ENCODE assay signal across 18 cellular contexts in genomic region chr11:253160-253885, GRCh38. TPM values are rescaled to one million over a fixed set of nuclear protein-coding genes. Genes with fewer than 3 reads are reported as not detected.
DNase-seq lines count a peak whose midpoint lies in the region; FAIRE-seq and TF ChIP-seq lines count a peak whose summit lies in the region.
"Had no signal": no experiment of that assay in that cellular context is flagged by ENCODE, and none has a peak within 500 bp of the region (broad histone marks: within the 10 kb centered on the region; RNA-seq: fewer than 3 reads in every experiment).

No MANE protein-coding gene starts in this region.

- H3K4me3 Mint-ChIP-seq in nephron progenitor cell = no peak overlapping the region

- H3K9me3 ChIP-seq in SJCRH30 (replicated peaks) = no peaks in the 10 kb centered on the region
- H3K9me3 ChIP-seq: A549, Peyer's patch had no signal

- TF ChIP-seq POLR2A in GM12891 (IDR thresholded peaks at IDR 0.05; ENCODE audit: low read depth, low read length) = no peak

- no peaks in the 10 kb centered on the region for H3K9me3 Mint-ChIP-seq in nephron progenitor cell
- H3K9me3 Mint-ChIP-seq: H9 had no signal

- peaks cover 7% of the 10 kb centered on the region for H3K27me3 Mint-ChIP-seq in nephron progenitor cell (ENCODE audit: low read depth, poor library complexity)

- peaks cover 36% of the 10 kb centered on the region for H3K36me3 Mint-ChIP-seq in nephron progenitor cell (ENCODE audit: low read depth)

- no peaks in the 10 kb centered on the region for H3K27me3 ChIP-seq in SJCRH30
- H3K27me3 ChIP-seq: Peyer's patch had no signal

- peak overlapping the region; percentile 93 for H3K27ac Mint-ChIP-seq in nephron progenitor cell

- peaks cover 36% of the 10 kb centered on the region for H3K36me3 ChIP-seq in SJCRH30

- no peak overlapping the region for H3K27ac ChIP-seq in SJCRH30
- H3K27ac ChIP-seq: A549, C4-2B, Peyer's patch had no signal

- H3K4me3 ChIP-seq in SJCRH30 = no peak overlapping the region
- H3K4me3 ChIP-seq: A549, Peyer's patch had no signal

- H3K4me1 Mint-ChIP-seq in nephron progenitor cell = peaks cover 11% of the 10 kb centered on the region

- FAIRE-seq in GM12891 (lab: Jason Lieb, UNC) = no peak
- FAIRE-seq: A549 had no signal

- DNase-seq in GM12891 (ENCODE audit: insufficient read length, low spot score) (no peak), SJCRH30 (peak; percentile 22 to 34), nephron progenitor cell (no peak), NCI-H187 (lab: John Stamatoyannopoulos, UW) (no peak), NCI-H524 (lab: John Stamatoyannopoulos, UW) (no peak)
- no peak for DNase-seq in activated naive CD4-positive, alpha-beta T cell treated with Interleukin-2 at 50 U/mL for 16 hours
- DNase-seq: COR-L47, DMS153, H9, MM.1S, NCI-H1105, NCI-H187 treated with DMSO at 0.1 percent for 48 hours, NCI-H446, NCI-H774, Peyer's patch, SIG-M5 had no signal

- TF ChIP-seq CTCF in nephron progenitor cell (IDR thresholded peaks at IDR 0.05) = no peak

- H3K4me1 ChIP-seq in SJCRH30 = no peaks in the 10 kb centered on the region
- H3K4me1 ChIP-seq: A549, Peyer's patch had no signal

TF ChIP-seq in GM12891, 5 proteins besides CTCF, POLR2A, EP300 and RAD21:
- TF ChIP-seq TAF1 (IDR thresholded peaks at IDR 0.05; ENCODE audit: low read depth, low read length) (no peak), POLR2AphosphoS5 (IDR thresholded peaks at IDR 0.05; ENCODE audit: low read depth, low read length) (peak; percentile 22; the same call in 1 of the 2 replicates), POU2F2 (IDR thresholded peaks at IDR 0.05; ENCODE audit: low read depth, low read length) (no peak), SPI1 (IDR thresholded peaks at IDR 0.05; ENCODE audit: low read depth, low read length) (no peak)

RNA-seq across cellular contexts. Expression of gene PSMD13, which starts 16.5 kb away (rescaled TPM):
- 125 TPM for polyA plus RNA-seq in GM12891 (2012; ENCODE audit: low read depth, missing spikeins)
- 127 and 131 TPM in 2 replicates for total RNA-seq in SJCRH30 (2014; rRNA removed; shearing (Covaris generic))

RNA-seq across cellular contexts. Expression of gene SIRT3, which starts 17.2 kb away (rescaled TPM):
- 17.3 TPM for polyA plus RNA-seq in GM12891 (2012; ENCODE audit: low read depth, missing spikeins)
- 11.0 and 17.2 TPM in 2 replicates for total RNA-seq in SJCRH30 (2014; rRNA removed; shearing (Covaris generic))

RNA-seq across cellular contexts. Expression of gene NLRP6, which starts 24.9 kb away (rescaled TPM):
- polyA plus RNA-seq in GM12891 (2012; ENCODE audit: low read depth, missing spikeins) = 0.04 TPM
- not detected in 2 replicates for total RNA-seq in SJCRH30 (2014; rRNA removed; shearing (Covaris generic))
- total RNA-seq: H9 had no signal

RNA-seq across cellular contexts. Expression of gene PGGHG, which starts 35.6 kb away (rescaled TPM):
- 19.3 TPM for polyA plus RNA-seq in GM12891 (2012; ENCODE audit: low read depth, missing spikeins)
- 4.7 and 8.5 TPM in 2 replicates for total RNA-seq in SJCRH30 (2014; rRNA removed; shearing (Covaris generic))

RNA-seq across cellular contexts. Expression of gene RIC8A, which starts 45.8 kb away (rescaled TPM):
- polyA plus RNA-seq in GM12891 (2012; ENCODE audit: low read depth, missing spikeins) = 55.0 TPM
- total RNA-seq in SJCRH30 (2014; rRNA removed; shearing (Covaris generic)) = 98.3 and 106 TPM in 2 replicates

Comparison
In these comparisons a context has a peak if more than half of its experiments do, and no peak if none do; other contexts are left out.
1. DNase-seq: peak in SJCRH30 (2 of 2); none in GM12891 (single experiment), nephron progenitor cell (single experiment), NCI-H187 (0 of 2), NCI-H524 (0 of 2) and activated naive CD4-positive, alpha-beta T cell treated with Interleukin-2 at 50 U/mL for 16 hours (single experiment).